19 cellular contexts compared by ENCODE assay signal in genomic region chr20:64006902-64007301, GRCh38. TPM values are rescaled to one million over a fixed set of nuclear protein-coding genes. Genes with fewer than 3 reads are reported as not detected.
"Had no signal": no experiment of that assay in that cellular context is flagged by ENCODE, and none has a peak within 500 bp of the region (broad histone marks: within the 10 kb centered on the region; RNA-seq: fewer than 3 reads in every experiment).

No MANE protein-coding gene starts in this region.

- ATAC-seq: heart right ventricle, left lung, psoas muscle, upper lobe of right lung had no signal

- H3K27ac Mint-ChIP-seq: activated B cell treated with CpG ODN at 0.5 μM for 24 hours; activated CD4-positive, alpha-beta T cell treated with anti-CD3 and anti-CD28 coated beads, Interleukin-2, amount 10 ng/mL, durations not matched to agents 24 days and 14 days; activated T-helper 2 cell treated with anti-CD3 and anti-CD28 coated beads, Interferon-gamma antibody, Interleukin-2, Interleukin-4, amounts not matched to agents 10 μg/mL and 5 μg/mL and 100 μg/mL, durations not matched to agents 14 hours and 24 hours and 36 hours; nephron had no signal

- H3K4me1 ChIP-seq: psoas muscle, sigmoid colon, testis had no signal

- H3K27me3 ChIP-seq: heart right ventricle, left lung, sigmoid colon, testis, upper lobe of right lung had no signal

- H3K9me3 ChIP-seq: left lung, psoas muscle, sigmoid colon, testis, upper lobe of right lung had no signal

- H3K4me1 Mint-ChIP-seq: nephron had no signal

- DNase-seq: activated B cell treated with CpG ODN at 0.5 μM for 24 hours; activated CD4-positive, alpha-beta T cell treated with anti-CD3 and anti-CD28 coated beads, Interleukin-2, amount 10 ng/mL, durations not matched to agents 24 days and 14 days; activated CD8-positive, alpha-beta memory T cell treated with anti-CD3 and anti-CD28 coated beads for 24 hours; activated naive CD4-positive, alpha-beta T cell treated with anti-CD3 and anti-CD28 coated beads, Interleukin-2, amount 50 U/mL, for 16 hours; cortex of kidney; effector CD8-positive, alpha-beta T cell; heart right ventricle; islet precursor cell; left lung; psoas muscle; sigmoid colon; stimulated activated CD4-positive, alpha-beta T cell treated with anti-CD3 and anti-CD28 coated beads, Interleukin-2, amount 100 ng/mL, for 24 hours; stimulated activated naive CD4-positive, alpha-beta T cell treated with Interleukin-2 at 50 U/mL for 16 hours; testis; upper lobe of right lung had no signal

- H3K27ac ChIP-seq: heart right ventricle, left lung, psoas muscle, sigmoid colon, testis, upper lobe of right lung had no signal

- H3K9me3 Mint-ChIP-seq: activated B cell treated with CpG ODN at 0.5 μM for 24 hours; activated CD4-positive, alpha-beta T cell treated with anti-CD3 and anti-CD28 coated beads, Interleukin-2, amount 10 ng/mL, durations not matched to agents 24 days and 14 days; central memory CD8-positive, alpha-beta T cell had no signal

- H3K27me3 Mint-ChIP-seq: activated B cell treated with CpG ODN at 0.5 μM for 24 hours; activated CD4-positive, alpha-beta T cell treated with anti-CD3 and anti-CD28 coated beads, Interleukin-2, amount 10 ng/mL, durations not matched to agents 24 days and 14 days; central memory CD8-positive, alpha-beta T cell had no signal

- H3K4me3 ChIP-seq: heart right ventricle, left lung, psoas muscle, sigmoid colon, testis, upper lobe of right lung had no signal

- H3K4me3 Mint-ChIP-seq: activated B cell treated with CpG ODN at 0.5 μM for 24 hours; activated CD4-positive, alpha-beta T cell treated with anti-CD3 and anti-CD28 coated beads, Interleukin-2, amount 10 ng/mL, durations not matched to agents 24 days and 14 days; central memory CD8-positive, alpha-beta T cell; nephron had no signal

RNA-seq across cellular contexts. Expression of gene SOX18, which starts 42.5 kb away (rescaled TPM):
- total RNA-seq: activated B cell treated with CpG ODN at 0.5 μM for 24 hours, fibroblast of lung had no signal
- polyA plus RNA-seq: fibroblast of lung had no signal
